Comparison of ENCODE assay signal across 8 cellular contexts in genomic region chr4:182917182-182918043, GRCh38. TPM values are rescaled to one million over a fixed set of nuclear protein-coding genes. Genes with fewer than 3 reads are reported as not detected.
DNase-seq lines count a peak whose midpoint lies in the region; ATAC-seq and TF ChIP-seq lines count a peak whose summit lies in the region.

DCTD (minus strand) TSS chr4:182917386; CDS start chr4:182915568, 1,818 bp downstream.

- no peaks in the 10 kb centered on the region for H3K27me3 ChIP-seq in right lobe of liver

- H3K4me1 Mint-ChIP-seq in dendritic cell treated with granulocyte-macrophage colony-stimulating factor and Interleukin-4, amounts not matched to agents 40 ng/mL and 50 ng/mL, for 4 days (ENCODE audit: low read depth): peaks cover 41% of the 10 kb centered on the region

- peaks cover 0 to 22% (median 9%) of the 10 kb centered on the region in 4 donors for H3K4me1 ChIP-seq in right lobe of liver

- H3K9me3 Mint-ChIP-seq in dendritic cell treated with granulocyte-macrophage colony-stimulating factor and Interleukin-4, amounts not matched to agents 40 ng/mL and 50 ng/mL, for 4 days: no peaks in the 10 kb centered on the region

- peak; percentile 66 for DNase-seq in NK-92 treated with Interleukin-12 subunit alpha and Interleukin-12 subunit beta, amount 100 ng/mL, for 24 hours (lab: John Stamatoyannopoulos, UW)
- DNase-seq in NK-92 (lab: John Stamatoyannopoulos, UW; ENCODE audit: unreplicated experiment): no peak
- DNase-seq in NCI-H2171 (lab: John Stamatoyannopoulos, UW): peak; percentile 28
- peak; percentile 56 to 67 for DNase-seq in activated CD4-positive, alpha-beta T cell treated with anti-CD3 and anti-CD28 coated beads, Interleukin-2, amount 50 U/mL, for 24 hours (ENCODE audit: low read depth in 1 of 2, low spot score in 1 of 2)
- DNase-seq in right lobe of liver: peak; percentile 85 to 88 (median 87)
- DNase-seq in stimulated activated CD4-positive, alpha-beta T cell treated with anti-CD3 and anti-CD28 coated beads, Interleukin-4, amount 100 ng/mL, for 48 hours (ENCODE audit: low read depth in 2 of 2): peak; percentile 61 to 75

- H3K4me3 ChIP-seq in right lobe of liver: peak within 1 kb of the TSS; percentile 77 to 83 (median 82)

- TF ChIP-seq CTCF in right lobe of liver (IDR thresholded peaks at IDR 0.05): peak in 3 of 4 donors; percentile 28 to 42 (median 37)

- intact Hi-C loops in dendritic cell treated with granulocyte-macrophage colony-stimulating factor and Interleukin-4, amounts not matched to agents 40 ng/mL and 50 ng/mL, for 4 days (cut with micrococcal nuclease): loop anchor here (5.0 kb wide), 1 partner anchor 430 kb away; no protein-coding TSS in a partner anchor
- intact Hi-C loops in right lobe of liver (cut with DNase I): no loop called here

- no peaks in the 10 kb centered on the region for H3K9me3 ChIP-seq in right lobe of liver

- peaks cover 5% of the 10 kb centered on the region for H3K27me3 Mint-ChIP-seq in dendritic cell treated with granulocyte-macrophage colony-stimulating factor and Interleukin-4, amounts not matched to agents 40 ng/mL and 50 ng/mL, for 4 days

- H3K36me3 Mint-ChIP-seq in dendritic cell treated with granulocyte-macrophage colony-stimulating factor and Interleukin-4, amounts not matched to agents 40 ng/mL and 50 ng/mL, for 4 days (ENCODE audit: low read depth): peaks cover 32% of the 10 kb centered on the region

- peaks cover 0 to 9% (median 4%) of the 10 kb centered on the region in 4 donors for H3K36me3 ChIP-seq in right lobe of liver

- H3K27ac ChIP-seq in right lobe of liver: peak within 1 kb of the TSS; percentile 93 to 98 (median 96)

- peak; percentile 79 for TF ChIP-seq POLR2A in right lobe of liver (IDR thresholded peaks at IDR 0.05)

- ATAC-seq in HG02852 (IDR thresholded peaks at IDR 0.05; ENCODE audit: unreplicated experiment): peak; percentile 79
- peak; percentile 82 to 91 (median 88) for ATAC-seq in right lobe of liver

- 0% methylated on average over 3 of the region's 106 CpGs for WGBS in right lobe of liver (ENCODE audit: insufficient coverage, low coverage, low lambda C conversion rate, missing lambda C conversion rate)

- H3K27ac Mint-ChIP-seq in dendritic cell treated with granulocyte-macrophage colony-stimulating factor and Interleukin-4, amounts not matched to agents 40 ng/mL and 50 ng/mL, for 4 days: peak within 1 kb of the TSS; percentile 94

- H3K4me3 Mint-ChIP-seq in dendritic cell treated with granulocyte-macrophage colony-stimulating factor and Interleukin-4, amounts not matched to agents 40 ng/mL and 50 ng/mL, for 4 days: peak within 1 kb of the TSS; percentile 83

RNA-seq across cellular contexts. Expression of gene DCTD, which starts in this region (rescaled TPM):
- total RNA-seq in right lobe of liver: 10 to 100 TPM; 45.7 to 61.3 (median 51.2) TPM
